ENCODE assay signal across 28 cellular contexts in the genomic region with DNA sequence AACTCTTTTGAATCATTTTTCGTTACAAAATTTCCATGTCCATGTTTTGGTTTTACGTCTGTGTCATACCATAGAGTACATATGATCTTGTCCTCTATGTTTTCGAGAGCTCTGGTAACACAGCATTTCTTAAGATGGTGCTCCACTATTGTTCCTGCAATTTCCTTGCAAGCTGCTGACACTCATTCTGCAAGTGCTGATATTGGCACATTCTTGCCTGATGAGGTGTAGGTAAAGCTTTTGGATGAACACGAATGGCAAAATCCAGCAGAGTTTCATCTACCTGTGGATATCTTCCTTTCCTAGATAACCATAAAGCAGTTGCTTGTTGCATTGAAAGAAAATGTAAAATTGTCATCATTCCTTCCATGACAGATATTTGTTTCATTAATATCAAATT. TPM values are rescaled to one million over a fixed set of nuclear protein-coding genes. Genes with fewer than 3 reads are reported as not detected.
"Had no signal": no experiment of that assay in that cellular context is flagged by ENCODE, and none has a peak within 500 bp of the region (broad histone marks: within the 10 kb centered on the region; RNA-seq: fewer than 3 reads in every experiment).

No MANE protein-coding gene starts in this region.

- H3K4me1 ChIP-seq: foreskin keratinocyte, parathyroid adenoma, prostate gland, right lobe of liver, suprapubic skin, thyroid gland had no signal

- DNase-seq: effector memory CD8-positive, alpha-beta T cell; erythroblast; head of caudate nucleus; islet precursor cell; left colon; left ventricle myocardium superior; naive thymus-derived CD4-positive, alpha-beta T cell; nephron progenitor cell; retina; right lobe of liver; stimulated activated CD4-positive, alpha-beta T cell treated with anti-CD3 and anti-CD28 coated beads, Interleukin-4, amount 100 ng/mL, for 1 hour; stimulated activated CD8-positive, alpha-beta memory T cell treated with anti-CD3 and anti-CD28 coated beads, Interleukin-4, amount 100 ng/mL, for 48 hours; stimulated activated naive CD8-positive, alpha-beta T cell treated with anti-CD3 and anti-CD28 coated beads, Interleukin-15, Interleukin-2, amounts not matched to agents 100 U/mL and 50 U/mL, for 24 hours; thyroid gland had no signal

- H3K9ac ChIP-seq: parathyroid adenoma had no signal

- H3K4me3 Mint-ChIP-seq: dendritic cell treated with granulocyte-macrophage colony-stimulating factor and Interleukin-4, amounts not matched to agents 40 ng/mL and 50 ng/mL, for 4 days; effector memory CD8-positive, alpha-beta T cell; naive thymus-derived CD4-positive, alpha-beta T cell; nephron progenitor cell; stimulated activated effector memory CD8-positive, alpha-beta T cell treated with anti-CD3 and anti-CD28 coated beads, Interleukin-12 subunit alpha, Interleukin-12 subunit beta, amount 100 ng/mL, for 72 hours; type B pancreatic cell had no signal

- H3K4me1 Mint-ChIP-seq: nephron progenitor cell; stimulated activated effector memory CD8-positive, alpha-beta T cell treated with anti-CD3 and anti-CD28 coated beads, Interleukin-12 subunit alpha, Interleukin-12 subunit beta, amount 100 ng/mL, for 72 hours had no signal

- FAIRE-seq: colon, urothelium cell line had no signal

- H3K27ac Mint-ChIP-seq: dendritic cell treated with granulocyte-macrophage colony-stimulating factor and Interleukin-4, amounts not matched to agents 40 ng/mL and 50 ng/mL, for 4 days; effector memory CD8-positive, alpha-beta T cell; naive thymus-derived CD4-positive, alpha-beta T cell; nephron progenitor cell; stimulated activated effector memory CD8-positive, alpha-beta T cell treated with anti-CD3 and anti-CD28 coated beads, Interleukin-12 subunit alpha, Interleukin-12 subunit beta, amount 100 ng/mL, for 72 hours; type B pancreatic cell had no signal

- H3K27me3 Mint-ChIP-seq: effector memory CD8-positive, alpha-beta T cell; type B pancreatic cell had no signal

- H3K36me3 ChIP-seq: prostate gland, right lobe of liver, suprapubic skin, thyroid gland had no signal

- H3K36me3 Mint-ChIP-seq: naive thymus-derived CD4-positive, alpha-beta T cell; stimulated activated effector memory CD8-positive, alpha-beta T cell treated with anti-CD3 and anti-CD28 coated beads, Interleukin-12 subunit alpha, Interleukin-12 subunit beta, amount 100 ng/mL, for 72 hours; type B pancreatic cell had no signal

- H3K9me3 ChIP-seq: prostate gland, right lobe of liver, suprapubic skin, thyroid gland had no signal

- H3K4me3 ChIP-seq: hepatocyte, lung, prostate gland, right lobe of liver, suprapubic skin, thyroid gland had no signal

- H3K27ac ChIP-seq: foreskin keratinocyte, hepatocyte, parathyroid adenoma, prostate gland, right lobe of liver, suprapubic skin, thyroid gland had no signal

- H3K27me3 ChIP-seq: foreskin keratinocyte, hepatocyte, right lobe of liver, suprapubic skin, thyroid gland had no signal

- H3K9me3 Mint-ChIP-seq: dendritic cell treated with granulocyte-macrophage colony-stimulating factor and Interleukin-4, amounts not matched to agents 40 ng/mL and 50 ng/mL, for 4 days; effector memory CD8-positive, alpha-beta T cell; nephron progenitor cell; stimulated activated effector memory CD8-positive, alpha-beta T cell treated with anti-CD3 and anti-CD28 coated beads, Interleukin-12 subunit alpha, Interleukin-12 subunit beta, amount 100 ng/mL, for 72 hours; type B pancreatic cell had no signal

RNA-seq across cellular contexts. Expression of gene MAGEB17, which starts 41.3 kb away (rescaled TPM):
- total RNA-seq: foreskin keratinocyte; left colon; left ventricle myocardium superior; lung; mesenteric fat pad; mononuclear cell; naive thymus-derived CD4-positive, alpha-beta T cell; omental fat pad; right lobe of liver; suprapubic skin had no signal
- polyA plus RNA-seq: foreskin keratinocyte; hepatocyte; naive thymus-derived CD4-positive, alpha-beta T cell had no signal
